Comparison of ENCODE assay signal across 14 cellular contexts in genomic region chr4:113145519-113146291, GRCh38.
DNase-seq lines count a peak whose midpoint lies in the region; ATAC-seq and TF ChIP-seq lines count a peak whose summit lies in the region.
"Had no signal": no experiment of that assay in that cellular context is flagged by ENCODE, and none has a peak within 500 bp of the region (broad histone marks: within the 10 kb centered on the region; RNA-seq: fewer than 3 reads in every experiment).

No MANE protein-coding gene starts in this region.

- no peaks in the 10 kb centered on the region for H3K36me3 Mint-ChIP-seq in activated T-helper 2 cell treated with anti-CD3 and anti-CD28 coated beads, Interferon-gamma antibody, Interleukin-2, Interleukin-4, amounts not matched to agents 10 μg/mL and 5 μg/mL and 100 μg/mL, durations not matched to agents 14 hours and 24 hours and 36 hours (ENCODE audit: low read depth)
- H3K36me3 Mint-ChIP-seq in activated T-cell treated with anti-CD3 and anti-CD28 coated beads, Interleukin-2, amount 50 U/mL, for 4 hours (ENCODE audit: insufficient read depth), result no peaks in the 10 kb centered on the region
- H3K36me3 Mint-ChIP-seq: CD8-positive, alpha-beta memory T cell had no signal

- TF ChIP-seq EP300 in ovary (IDR thresholded peaks at IDR 0.05), result no peak

- no peak overlapping the region for H3K9ac ChIP-seq in DND-41 (ENCODE audit: low read depth, low read length)

- H4K20me1 ChIP-seq in DND-41 (ENCODE audit: insufficient read depth, low read length), result no peaks in the 10 kb centered on the region

- H3K4me3 ChIP-seq in DND-41 (ENCODE audit: low read depth in 1 of 2, low read length in 2 of 2), result no peak overlapping the region
- H3K4me3 ChIP-seq in heart right ventricle, result peak overlapping the region in 8 of 10 donors; percentile 6 to 54 (median 47)
- no peak overlapping the region for H3K4me3 ChIP-seq in ovary

- TF ChIP-seq CTCF in DND-41 (IDR thresholded peaks at IDR 0.05; ENCODE audit: borderline replicate concordance, extremely low read depth, low read length, poor library complexity, severe bottlenecking) (no peak), heart right ventricle (IDR thresholded peaks at IDR 0.05) (no peak), ovary (IDR thresholded peaks at IDR 0.05) (no peak)

- peak; percentile 41; the same call in 1 of the 3 replicates for ATAC-seq in DND-41 (ENCODE audit: insufficient read depth, low read depth)
- ATAC-seq in heart right ventricle, result peak; percentile 68 to 90 (median 81)
- no peak for ATAC-seq in activated T-cell treated with anti-CD3 and anti-CD28 coated beads, Interleukin-2, amount 50 U/mL, for 4 hours
- ATAC-seq: SK-N-SH treated with all-trans-retinoic acid at 6 μM for 48 hours had no signal

- H3K4me2 ChIP-seq in DND-41 (ENCODE audit: insufficient read depth, low read length), result no peak overlapping the region

- H3K27ac ChIP-seq in DND-41 (ENCODE audit: low read length), result no peak overlapping the region
- H3K27ac ChIP-seq in heart right ventricle, result peak overlapping the region; percentile 16 to 87 (median 84)
- peak overlapping the region; percentile 22 to 79 for H3K27ac ChIP-seq in ovary

- H3K4me1 ChIP-seq in DND-41 (ENCODE audit: insufficient read depth, low read length) (no peaks in the 10 kb centered on the region), heart right ventricle (peaks cover 0 to 50% (median 19%) of the 10 kb centered on the region in 9 donors), ovary (ENCODE audit: insufficient read depth) (peaks cover 10% of the 10 kb centered on the region)

- no peaks in the 10 kb centered on the region for H3K9me3 Mint-ChIP-seq in activated T-helper 2 cell treated with anti-CD3 and anti-CD28 coated beads, Interferon-gamma antibody, Interleukin-2, Interleukin-4, amounts not matched to agents 10 μg/mL and 5 μg/mL and 100 μg/mL, durations not matched to agents 14 hours and 24 hours and 36 hours
- no peaks in the 10 kb centered on the region for H3K9me3 Mint-ChIP-seq in activated T-cell treated with anti-CD3 and anti-CD28 coated beads, Interleukin-2, amount 50 U/mL, for 4 hours
- H3K9me3 Mint-ChIP-seq: CD8-positive, alpha-beta memory T cell had no signal

- peak overlapping the region; percentile 48; the same call in 1 of the 2 replicates for H2AFZ ChIP-seq in DND-41 (ENCODE audit: low read depth, low read length)

- 19 to 33% methylated on average over 8 of the region's 8 CpGs for WGBS in heart right ventricle, 2 donors
- WGBS in ovary, 3 donors, result 15 to 32% (median 16%) methylated on average over 8 of the region's 8 CpGs

- H3K4me1 Mint-ChIP-seq in activated T-helper 2 cell treated with anti-CD3 and anti-CD28 coated beads, Interferon-gamma antibody, Interleukin-2, Interleukin-4, amounts not matched to agents 10 μg/mL and 5 μg/mL and 100 μg/mL, durations not matched to agents 14 hours and 24 hours and 36 hours (ENCODE audit: low read depth), result peaks cover 26% of the 10 kb centered on the region
- H3K4me1 Mint-ChIP-seq in activated T-cell treated with anti-CD3 and anti-CD28 coated beads, Interleukin-2, amount 50 U/mL, for 4 hours (ENCODE audit: low read depth), result peaks cover 3% of the 10 kb centered on the region
- H3K4me1 Mint-ChIP-seq: CD8-positive, alpha-beta memory T cell had no signal

- peaks cover 3% of the 10 kb centered on the region for H3K27me3 ChIP-seq in DND-41 (ENCODE audit: insufficient read depth, low read length, poor library complexity)
- no peaks in the 10 kb centered on the region for H3K27me3 ChIP-seq in heart right ventricle
- H3K27me3 ChIP-seq in ovary, result no peaks in the 10 kb centered on the region

- TF ChIP-seq POLR2A in ovary (IDR thresholded peaks at IDR 0.05), result no peak

- H3K9me3 ChIP-seq in DND-41 (ENCODE audit: insufficient read depth, low read length, severe bottlenecking) (no peaks in the 10 kb centered on the region), heart right ventricle (no peaks in the 10 kb centered on the region), ovary (no peaks in the 10 kb centered on the region)

- no peak for DNase-seq in DND-41
- peak; percentile 73 for DNase-seq in NCI-H82 (lab: John Stamatoyannopoulos, UW)
- peak in 1 of 2 donors; percentile 44 for DNase-seq in heart right ventricle
- peak; percentile 29 to 46 (median 39) for DNase-seq in ovary
- no peak for DNase-seq in activated T-helper 2 cell treated with anti-CD3 and anti-CD28 coated beads, Interferon-gamma antibody, Interleukin-2, Interleukin-4, amounts not matched to agents 10 μg/mL and 5 μg/mL and 100 μg/mL, durations not matched to agents 14 hours and 24 hours and 36 hours (ENCODE audit: low spot score)
- no peak for DNase-seq in activated T-cell treated with anti-CD3 and anti-CD28 coated beads, Interleukin-2, amount 50 U/mL, for 1 hour
- no peak for DNase-seq in SIG-M5 treated with dmso at 0.1 percent for 504 hours (lab: John Stamatoyannopoulos, UW; ENCODE audit: unreplicated experiment)
- no peak for DNase-seq in activated T-cell treated with anti-CD3 and anti-CD28 coated beads, Interleukin-2, amount 50 U/mL, for 4 hours
- DNase-seq: activated T-cell treated with anti-CD3 and anti-CD28 coated beads for 4 hours; CD8-positive, alpha-beta memory T cell; dermis blood vessel endothelial cell; mammary epithelial cell; NCI-H1105 treated with DMSO at 0.1 percent for 48 hours had no signal

- H3K36me3 ChIP-seq in DND-41 (ENCODE audit: insufficient read depth, low read length), result no peaks in the 10 kb centered on the region
- no peaks in the 10 kb centered on the region for H3K36me3 ChIP-seq in heart right ventricle
- H3K36me3 ChIP-seq in ovary, result no peaks in the 10 kb centered on the region

- intact Hi-C loops in heart right ventricle (cut with DNase I), result no loop called here
- intact Hi-C loops in ovary (cut with DNase I), result no loop called here
- intact Hi-C loops in activated T-helper 2 cell treated with anti-CD3 and anti-CD28 coated beads, Interferon-gamma antibody, Interleukin-2, Interleukin-4, amounts not matched to agents 10 μg/mL and 5 μg/mL and 100 μg/mL, durations not matched to agents 14 hours and 24 hours and 36 hours (cut with micrococcal nuclease), result loop anchor here (2.0 to 5.0 kb wide), 2 partner anchors 617 to 677 kb away; partner anchors contain the start of gene CAMK2D

- no peak overlapping the region for H3K4me3 Mint-ChIP-seq in activated T-helper 2 cell treated with anti-CD3 and anti-CD28 coated beads, Interferon-gamma antibody, Interleukin-2, Interleukin-4, amounts not matched to agents 10 μg/mL and 5 μg/mL and 100 μg/mL, durations not matched to agents 14 hours and 24 hours and 36 hours (ENCODE audit: low read depth)
- H3K4me3 Mint-ChIP-seq in activated T-cell treated with anti-CD3 and anti-CD28 coated beads, Interleukin-2, amount 50 U/mL, for 4 hours, result no peak overlapping the region
- H3K4me3 Mint-ChIP-seq: CD8-positive, alpha-beta memory T cell had no signal

- no peaks in the 10 kb centered on the region for H3K79me2 ChIP-seq in DND-41 (ENCODE audit: insufficient read depth, low read length)

- H3K27me3 Mint-ChIP-seq in activated T-helper 2 cell treated with anti-CD3 and anti-CD28 coated beads, Interferon-gamma antibody, Interleukin-2, Interleukin-4, amounts not matched to agents 10 μg/mL and 5 μg/mL and 100 μg/mL, durations not matched to agents 14 hours and 24 hours and 36 hours (ENCODE audit: low read depth), result peaks cover 10% of the 10 kb centered on the region
- no peaks in the 10 kb centered on the region for H3K27me3 Mint-ChIP-seq in activated T-cell treated with anti-CD3 and anti-CD28 coated beads, Interleukin-2, amount 50 U/mL, for 4 hours (ENCODE audit: low read depth)

- H3K27ac Mint-ChIP-seq in activated T-helper 2 cell treated with anti-CD3 and anti-CD28 coated beads, Interferon-gamma antibody, Interleukin-2, Interleukin-4, amounts not matched to agents 10 μg/mL and 5 μg/mL and 100 μg/mL, durations not matched to agents 14 hours and 24 hours and 36 hours, result no peak overlapping the region

Comparison
In these comparisons a context has a peak if more than half of its experiments do, and no peak if none do; other contexts are left out.
1. ATAC-seq: peak in DND-41 (single experiment) and heart right ventricle (8 of 8); none in activated T-cell treated with anti-CD3 and anti-CD28 coated beads, Interleukin-2, amount 50 U/mL, for 4 hours (0 of 2).
2. DNase-seq: peak in NCI-H82 (single experiment) and ovary (5 of 5); none in DND-41 (single experiment), activated T-helper 2 cell treated with anti-CD3 and anti-CD28 coated beads, Interferon-gamma antibody, Interleukin-2, Interleukin-4, amounts not matched to agents 10 μg/mL and 5 μg/mL and 100 μg/mL, durations not matched to agents 14 hours and 24 hours and 36 hours (single experiment), activated T-cell treated with anti-CD3 and anti-CD28 coated beads, Interleukin-2, amount 50 U/mL, for 1 hour (single experiment), SIG-M5 treated with dmso at 0.1 percent for 504 hours (single experiment) and activated T-cell treated with anti-CD3 and anti-CD28 coated beads, Interleukin-2, amount 50 U/mL, for 4 hours (single experiment).
3. H3K4me3 ChIP-seq: peak in heart right ventricle (8 of 10); none in DND-41 (0 of 2) and ovary (single experiment).